ENCODE assay signal across 16 cellular contexts in the genomic region with DNA sequence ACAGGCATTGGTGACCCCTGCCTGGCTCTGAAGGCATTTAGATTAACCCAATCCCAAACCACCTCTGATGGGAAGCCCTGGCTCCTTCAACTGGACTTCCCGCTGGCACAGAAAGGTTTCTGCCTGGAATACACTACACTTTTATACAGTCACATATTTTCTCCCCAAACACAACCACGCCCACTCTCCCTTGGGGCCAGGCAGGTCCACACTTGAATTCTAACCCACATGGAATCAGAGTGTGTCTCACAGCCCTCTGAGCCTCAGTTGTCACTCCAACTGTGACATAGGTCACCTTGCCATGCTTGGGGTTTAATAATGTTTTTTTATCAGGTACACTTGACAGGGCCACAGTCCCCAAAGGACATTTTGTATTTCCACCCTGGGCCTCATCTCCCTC.
DNase-seq lines count a peak whose midpoint lies in the region; ATAC-seq and TF ChIP-seq lines count a peak whose summit lies in the region.
"Had no signal": no experiment of that assay in that cellular context is flagged by ENCODE, and none has a peak within 500 bp of the region (broad histone marks: within the 10 kb centered on the region; RNA-seq: fewer than 3 reads in every experiment).

No MANE protein-coding gene starts in this region.

- H3F3A ChIP-seq in GM23338 (replicated peaks; ENCODE audit: low read depth): no peaks in the 10 kb centered on the region

- peaks cover 3% of the 10 kb centered on the region for H3K27me3 Mint-ChIP-seq in GM23338 (ENCODE audit: insufficient read depth, low read depth, poor library complexity)

- H3K9me3 Mint-ChIP-seq in GM23338: no peaks in the 10 kb centered on the region
- H3K9me3 Mint-ChIP-seq: CD8-positive, alpha-beta memory T cell had no signal

- H3K36me3 ChIP-seq in GM23338 (ENCODE audit: insufficient read depth) (no peaks in the 10 kb centered on the region), prostate gland (no peaks in the 10 kb centered on the region)
- H3K36me3 ChIP-seq: BLaER1 had no signal

- H3K27ac Mint-ChIP-seq in GM23338: peak overlapping the region; percentile 30; the same call in 1 of the 2 replicates

- no peaks in the 10 kb centered on the region for H4K20me1 ChIP-seq in GM23338 (replicated peaks; ENCODE audit: insufficient read depth)
- H4K20me1 ChIP-seq: BLaER1 had no signal

- H3K4me3 Mint-ChIP-seq in GM23338: no peak overlapping the region
- H3K4me3 Mint-ChIP-seq: CD8-positive, alpha-beta memory T cell had no signal

- WGBS in prostate gland: 43% methylated on average over 2 of the region's 2 CpGs

- H3K79me2 ChIP-seq in GM23338 (replicated peaks; ENCODE audit: insufficient read depth): no peaks in the 10 kb centered on the region

- H3K4me1 ChIP-seq in GM23338 (ENCODE audit: insufficient read depth) (peaks cover 16% of the 10 kb centered on the region), prostate gland (replicated peaks) (peaks cover 7% of the 10 kb centered on the region)

- intact Hi-C loops in prostate gland (cut with DNase I): no loop called here

- H3K4me1 Mint-ChIP-seq in GM23338: peaks cover 17% of the 10 kb centered on the region
- H3K4me1 Mint-ChIP-seq: CD8-positive, alpha-beta memory T cell had no signal

- ATAC-seq in GM23338 (no peak), GM18505 (IDR thresholded peaks at IDR 0.05; ENCODE audit: unreplicated experiment) (no peak)

- no peak for TF ChIP-seq POLR2A in prostate gland (IDR thresholded peaks at IDR 0.05)
- no peak for TF ChIP-seq POLR2A in GM18505 (IDR thresholded peaks at IDR 0.05; ENCODE audit: borderline replicate concordance, extremely low read depth, insufficient read depth, insufficient read length)

- H3K4me2 ChIP-seq in GM23338: no peak overlapping the region
- H3K4me2 ChIP-seq: BLaER1, SK-N-SH had no signal

- no peaks in the 10 kb centered on the region for H3K36me3 Mint-ChIP-seq in GM23338 (ENCODE audit: low read depth)

- H3K27ac ChIP-seq in GM23338 (ENCODE audit: low read depth) (no peak overlapping the region), epithelial cell of prostate (peak overlapping the region; percentile 15), prostate gland (no peak overlapping the region)
- H3K27ac ChIP-seq: BLaER1 had no signal

- no peak for DNase-seq in GM23338 (ENCODE audit: low spot score)
- DNase-seq in RPMI7951 (ENCODE audit: low read depth): peak; percentile 66
- no peak for DNase-seq in epithelial cell of prostate (ENCODE audit: low read depth, low spot score)
- DNase-seq in prostate gland (ENCODE audit: low spot score): peak; percentile 40
- DNase-seq in GM20000 (ENCODE audit: low spot score): no peak
- no peak for DNase-seq in NCI-H1417 (lab: John Stamatoyannopoulos, UW)
- DNase-seq: CD8-positive, alpha-beta memory T cell; DMS79 treated with DMSO at 0.1 percent for 48 hours; HCEC 1CT; NCI-H1105 treated with DMSO at 0.1 percent for 48 hours; NCI-H1930; NCI-H524 treated with DMSO at 0.1 percent for 48 hours; Right ventricle myocardium superior; SK-N-SH had no signal

- no peaks in the 10 kb centered on the region for H3K9me3 ChIP-seq in prostate gland
- H3K9me3 ChIP-seq: BLaER1, SK-N-SH had no signal

- H3K27me3 ChIP-seq in GM23338 (ENCODE audit: insufficient read depth): no peaks in the 10 kb centered on the region
- no peaks in the 10 kb centered on the region for H3K27me3 ChIP-seq in prostate gland (replicated peaks; ENCODE audit: insufficient read depth)
- H3K27me3 ChIP-seq: BLaER1 had no signal

- H3K4me3 ChIP-seq in GM23338: no peak overlapping the region
- H3K4me3 ChIP-seq in prostate gland: no peak overlapping the region
- H3K4me3 ChIP-seq: BLaER1 had no signal

- no peak for TF ChIP-seq CTCF in GM23338 (conservative IDR thresholded peaks at IDR 0.05; ENCODE audit: low read depth in 2 of 2)
- TF ChIP-seq CTCF in prostate gland (IDR thresholded peaks at IDR 0.05): no peak
- TF ChIP-seq CTCF in GM20000 (IDR thresholded peaks at IDR 0.05; ENCODE audit: extremely low read depth, missing control alignments): no peak

- 0 out of 2 replicates have a peak, but pooled peaks cover 2% of the 10 kb centered on the region for H3K9me2 ChIP-seq in GM23338 (ENCODE audit: insufficient read depth)
- H3K9me2 ChIP-seq: SK-N-SH had no signal

- no peak overlapping the region for H2AFZ ChIP-seq in GM23338

TF ChIP-seq in GM23338, 12 proteins besides CTCF, POLR2A, EP300 and RAD21:
- TF ChIP-seq, protein P1, sequence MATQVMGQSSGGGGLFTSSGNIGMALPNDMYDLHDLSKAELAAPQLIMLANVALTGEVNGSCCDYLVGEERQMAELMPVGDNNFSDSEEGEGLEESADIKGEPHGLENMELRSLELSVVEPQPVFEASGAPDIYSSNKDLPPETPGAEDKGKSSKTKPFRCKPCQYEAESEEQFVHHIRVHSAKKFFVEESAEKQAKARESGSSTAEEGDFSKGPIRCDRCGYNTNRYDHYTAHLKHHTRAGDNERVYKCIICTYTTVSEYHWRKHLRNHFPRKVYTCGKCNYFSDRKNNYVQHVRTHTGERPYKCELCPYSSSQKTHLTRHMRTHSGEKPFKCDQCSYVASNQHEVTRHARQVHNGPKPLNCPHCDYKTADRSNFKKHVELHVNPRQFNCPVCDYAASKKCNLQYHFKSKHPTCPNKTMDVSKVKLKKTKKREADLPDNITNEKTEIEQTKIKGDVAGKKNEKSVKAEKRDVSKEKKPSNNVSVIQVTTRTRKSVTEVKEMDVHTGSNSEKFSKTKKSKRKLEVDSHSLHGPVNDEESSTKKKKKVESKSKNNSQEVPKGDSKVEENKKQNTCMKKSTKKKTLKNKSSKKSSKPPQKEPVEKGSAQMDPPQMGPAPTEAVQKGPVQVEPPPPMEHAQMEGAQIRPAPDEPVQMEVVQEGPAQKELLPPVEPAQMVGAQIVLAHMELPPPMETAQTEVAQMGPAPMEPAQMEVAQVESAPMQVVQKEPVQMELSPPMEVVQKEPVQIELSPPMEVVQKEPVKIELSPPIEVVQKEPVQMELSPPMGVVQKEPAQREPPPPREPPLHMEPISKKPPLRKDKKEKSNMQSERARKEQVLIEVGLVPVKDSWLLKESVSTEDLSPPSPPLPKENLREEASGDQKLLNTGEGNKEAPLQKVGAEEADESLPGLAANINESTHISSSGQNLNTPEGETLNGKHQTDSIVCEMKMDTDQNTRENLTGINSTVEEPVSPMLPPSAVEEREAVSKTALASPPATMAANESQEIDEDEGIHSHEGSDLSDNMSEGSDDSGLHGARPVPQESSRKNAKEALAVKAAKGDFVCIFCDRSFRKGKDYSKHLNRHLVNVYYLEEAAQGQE (IDR thresholded peaks at IDR 0.05; ENCODE audit: unreplicated experiment): no peak

Comparison
In these comparisons a context has a peak if more than half of its experiments do, and no peak if none do; other contexts are left out.
1. DNase-seq: peak in RPMI7951 (single experiment) and prostate gland (single experiment); none in GM23338 (single experiment), epithelial cell of prostate (single experiment), GM20000 (single experiment) and NCI-H1417 (0 of 3).